In the genomic region with DNA sequence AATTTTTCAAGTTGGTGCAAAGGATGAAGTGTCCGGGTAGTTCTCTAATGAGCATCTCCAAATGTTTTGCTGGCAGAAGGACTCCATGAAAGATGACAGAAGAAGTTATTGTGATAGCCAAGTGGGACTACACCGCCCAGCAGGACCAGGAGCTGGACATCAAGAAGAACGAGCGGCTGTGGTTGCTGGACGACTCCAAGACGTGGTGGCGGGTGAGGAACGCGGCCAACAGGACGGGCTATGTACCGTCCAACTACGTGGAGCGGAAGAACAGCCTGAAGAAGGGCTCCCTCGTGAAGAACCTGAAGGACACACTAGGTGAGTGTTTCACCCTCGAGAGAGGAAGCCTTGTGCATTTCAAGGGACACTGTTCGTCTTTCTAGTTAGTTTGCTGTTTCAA, we compare ENCODE assay signal across 21 cellular contexts.
A peak's percentile ranks its signal among the peaks of the same experiment; 100 is the strongest.
DNase-seq lines count a peak whose midpoint lies in the region; FAIRE-seq and TF ChIP-seq lines count a peak whose summit lies in the region.
"Had no signal": no experiment of that assay in that cellular context is flagged by ENCODE, and none has a peak within 500 bp of the region (broad histone marks: within the 10 kb centered on the region; RNA-seq: fewer than 3 reads in every experiment).

No MANE protein-coding gene starts in this region.

- H3K36me3 Mint-ChIP-seq in T-helper 1 cell treated with Interleukin-12 subunit alpha and Interleukin-12 subunit beta and Interleukin-4 antibody, amounts not matched to agents 30 μg/mL and 1 μg/mL, for 36 hours (ENCODE audit: low read depth), result peaks cover 32% of the 10 kb centered on the region
- peaks cover 8 to 31% (median 9%) of the 10 kb centered on the region in 3 donors for H3K36me3 Mint-ChIP-seq in CD8-positive, alpha-beta memory T cell
- H3K36me3 Mint-ChIP-seq in activated naive CD8-positive, alpha-beta T cell, result peaks cover 13% of the 10 kb centered on the region
- H3K36me3 Mint-ChIP-seq in nephron progenitor cell (ENCODE audit: low read depth), result peaks cover 37% of the 10 kb centered on the region

- no peak for TF ChIP-seq POLR2A in H54 (IDR thresholded peaks at IDR 0.05; ENCODE audit: low read depth, low read length)

- no peak overlapping the region for H3K4me3 ChIP-seq in CD8-positive, alpha-beta memory T cell (ENCODE audit: low read length)
- H3K4me3 ChIP-seq: BLaER1, heart left ventricle, MG63 had no signal

- H3K4me1 ChIP-seq in CD8-positive, alpha-beta memory T cell (ENCODE audit: insufficient read depth, low read length), result peaks cover 59% of the 10 kb centered on the region
- H3K4me1 ChIP-seq: BLaER1 had no signal

- CTCF ChIA-PET in CD8-positive, alpha-beta memory T cell (lab: Charles Lee), result no interaction called here

- no peak overlapping the region for H3K4me3 Mint-ChIP-seq in T-helper 1 cell treated with Interleukin-12 subunit alpha and Interleukin-12 subunit beta and Interleukin-4 antibody, amounts not matched to agents 30 μg/mL and 1 μg/mL, for 36 hours
- peak overlapping the region in 6 of 7 donors; percentile 23 to 79 (median 45) for H3K4me3 Mint-ChIP-seq in CD8-positive, alpha-beta memory T cell
- H3K4me3 Mint-ChIP-seq in activated naive CD8-positive, alpha-beta T cell, result peak overlapping the region; percentile 79
- no peak overlapping the region for H3K4me3 Mint-ChIP-seq in nephron progenitor cell

- no peak for FAIRE-seq in H54 (lab: Jason Lieb, UNC)
- FAIRE-seq: GM19239, islet of Langerhans had no signal

- POLR2A ChIA-PET in CD8-positive, alpha-beta memory T cell (lab: Charles Lee), result no interaction called here

- no peaks in the 10 kb centered on the region for H3K27me3 Mint-ChIP-seq in T-helper 1 cell treated with Interleukin-12 subunit alpha and Interleukin-12 subunit beta and Interleukin-4 antibody, amounts not matched to agents 30 μg/mL and 1 μg/mL, for 36 hours (ENCODE audit: low read depth)
- no peaks in the 10 kb centered on the region for H3K27me3 Mint-ChIP-seq in CD8-positive, alpha-beta memory T cell
- no peaks in the 10 kb centered on the region for H3K27me3 Mint-ChIP-seq in activated naive CD8-positive, alpha-beta T cell
- no peaks in the 10 kb centered on the region for H3K27me3 Mint-ChIP-seq in nephron progenitor cell (ENCODE audit: low read depth, poor library complexity)

- TF ChIP-seq CTCF in nephron progenitor cell (IDR thresholded peaks at IDR 0.05), result no peak

- H3K27ac Mint-ChIP-seq in T-helper 1 cell treated with Interleukin-12 subunit alpha and Interleukin-12 subunit beta and Interleukin-4 antibody, amounts not matched to agents 30 μg/mL and 1 μg/mL, for 36 hours, result peak overlapping the region; percentile 86
- peak overlapping the region; percentile 85 to 98 (median 94) for H3K27ac Mint-ChIP-seq in CD8-positive, alpha-beta memory T cell
- H3K27ac Mint-ChIP-seq in activated naive CD8-positive, alpha-beta T cell, result peak overlapping the region; percentile 98
- peak overlapping the region; percentile 57 for H3K27ac Mint-ChIP-seq in nephron progenitor cell

- no peaks in the 10 kb centered on the region for H3K9me3 Mint-ChIP-seq in T-helper 1 cell treated with Interleukin-12 subunit alpha and Interleukin-12 subunit beta and Interleukin-4 antibody, amounts not matched to agents 30 μg/mL and 1 μg/mL, for 36 hours
- H3K9me3 Mint-ChIP-seq in CD8-positive, alpha-beta memory T cell, result no peaks in the 10 kb centered on the region
- H3K9me3 Mint-ChIP-seq in activated naive CD8-positive, alpha-beta T cell (ENCODE audit: low read depth), result no peaks in the 10 kb centered on the region
- no peaks in the 10 kb centered on the region for H3K9me3 Mint-ChIP-seq in nephron progenitor cell

- no peaks in the 10 kb centered on the region for H3K27me3 ChIP-seq in CD8-positive, alpha-beta memory T cell (ENCODE audit: insufficient read depth, low read length, poor library complexity, severe bottlenecking)
- H3K27me3 ChIP-seq: BLaER1, heart left ventricle, MG63 had no signal

- H3K9me3 ChIP-seq in CD8-positive, alpha-beta memory T cell (ENCODE audit: low read length), result no peaks in the 10 kb centered on the region
- H3K9me3 ChIP-seq: heart left ventricle, MG63 had no signal

- no peak overlapping the region for H3K27ac ChIP-seq in CD8-positive, alpha-beta memory T cell (ENCODE audit: low read depth, low read length)
- H3K27ac ChIP-seq: 22Rv1, BLaER1, heart left ventricle had no signal

- H3K36me3 ChIP-seq in CD8-positive, alpha-beta memory T cell (ENCODE audit: insufficient read depth, low read length), result no peaks in the 10 kb centered on the region
- H3K36me3 ChIP-seq: MG63 had no signal

- H3K4me1 Mint-ChIP-seq in T-helper 1 cell treated with Interleukin-12 subunit alpha and Interleukin-12 subunit beta and Interleukin-4 antibody, amounts not matched to agents 30 μg/mL and 1 μg/mL, for 36 hours (ENCODE audit: low read depth), result peaks cover 64% of the 10 kb centered on the region
- H3K4me1 Mint-ChIP-seq in CD8-positive, alpha-beta memory T cell, result peaks cover 82 to 92% (median 90%) of the 10 kb centered on the region in 3 donors
- peaks cover 85% of the 10 kb centered on the region for H3K4me1 Mint-ChIP-seq in activated naive CD8-positive, alpha-beta T cell (ENCODE audit: low read depth)
- H3K4me1 Mint-ChIP-seq in nephron progenitor cell, result peaks cover 12% of the 10 kb centered on the region

- DNase-seq in T-helper 1 cell, result no peak
- no peak for DNase-seq in CD8-positive, alpha-beta memory T cell
- DNase-seq in nephron progenitor cell, result no peak
- DNase-seq in iPS-NIHi7 (ENCODE audit: extremely low spot score), result no peak
- no peak for DNase-seq in H54 (ENCODE audit: insufficient read length, low spot score)
- no peak for DNase-seq in stimulated activated CD4-positive, alpha-beta T cell treated with anti-CD3 and anti-CD28 coated beads, Interleukin-1b, Interleukin-23, amount 100 ng/mL, for 48 hours
- DNase-seq: activated CD4-positive, alpha-beta T cell treated with anti-CD3 and anti-CD28 coated beads, Interleukin-2, amount 50 U/mL, for 1 hour; DMS79 treated with DMSO at 0.1 percent for 48 hours; heart left ventricle; mesendoderm; MG63; NCI-H226; occipital lobe; Right ventricle myocardium superior; stimulated activated CD4-positive, alpha-beta T cell treated with anti-CD3 and anti-CD28 coated beads, Interleukin-2, amount 100 ng/mL, for 48 hours had no signal

Comparison
In these comparisons a context has a peak if more than half of its experiments do, and no peak if none do; other contexts are left out.
1. H3K4me3 Mint-ChIP-seq: peak in CD8-positive, alpha-beta memory T cell (6 of 7) and activated naive CD8-positive, alpha-beta T cell (single experiment); none in T-helper 1 cell treated with Interleukin-12 subunit alpha and Interleukin-12 subunit beta and Interleukin-4 antibody, amounts not matched to agents 30 μg/mL and 1 μg/mL, for 36 hours (single experiment) and nephron progenitor cell (single experiment).
2. Peak in every context shown above with its lines, with median percentiles within 50 percentile points of each other: H3K27ac Mint-ChIP-seq.